In genomic region chr4:60582167-60582566, GRCh38 we compare ENCODE assay signal across 27 cellular contexts.
"Had no signal": no experiment of that assay in that cellular context is flagged by ENCODE, and none has a peak within 500 bp of the region (broad histone marks: within the 10 kb centered on the region; RNA-seq: fewer than 3 reads in every experiment).

No MANE protein-coding gene starts in this region.

- H3K79me2 ChIP-seq: hepatocyte, parathyroid adenoma had no signal

- H2AFZ ChIP-seq: hepatocyte, parathyroid adenoma had no signal

- H3K27me3 ChIP-seq: heart right ventricle, hepatocyte, left lung, neutrophil, stomach, tibial nerve, upper lobe of left lung, vagina had no signal

- ATAC-seq: heart right ventricle; left lung; mucosa of descending colon; naive thymus-derived CD4-positive, alpha-beta T cell; natural killer cell treated with Interleukin-12 subunit alpha and Interleukin-12 subunit beta and Interleukin-15 and Interleukin-18, amount 100 ng/mL, for 72 hours; psoas muscle; right cardiac atrium; sciatic nerve; stimulated activated naive B cell treated with anti-CD40 and anti-IgM and Interleukin-4, amounts not matched to agents 10 μg/mL and 1 μg/mL and 100 μg/mL, for 72 hours; stimulated activated naive CD8-positive, alpha-beta T cell treated with anti-CD3 and anti-CD28 coated beads, Interleukin-15, Interleukin-2, amounts not matched to agents 100 U/mL and 50 U/mL, for 24 hours had no signal

- H3K9me3 ChIP-seq: neutrophil, psoas muscle, stomach, thoracic aorta, tibial nerve, upper lobe of left lung, vagina had no signal

- H3K4me3 ChIP-seq: heart right ventricle, hepatocyte, left lung, lung, mucosa of descending colon, psoas muscle, skin epidermis, stomach, thoracic aorta, tibial nerve, upper lobe of left lung, vagina had no signal

- H3K4me1 ChIP-seq: heart right ventricle, left lung, parathyroid adenoma, psoas muscle, stomach, tibial nerve, upper lobe of left lung, vagina had no signal

- H3K4me2 ChIP-seq: hepatocyte had no signal

- H3K27ac ChIP-seq: heart right ventricle, hepatocyte, left lung, neutrophil, parathyroid adenoma, psoas muscle, skin epidermis, stomach, thoracic aorta, tibial nerve, upper lobe of left lung, vagina had no signal

- H3K9ac ChIP-seq: parathyroid adenoma had no signal

- DNase-seq: heart right ventricle; islet precursor cell; left lung; midbrain; mucosa of descending colon; naive thymus-derived CD4-positive, alpha-beta T cell; occipital lobe; psoas muscle; right cardiac atrium; stimulated activated CD4-positive, alpha-beta T cell treated with anti-CD3 and anti-CD28 coated beads, Interleukin-12 subunit alpha, Interleukin-12 subunit beta, amount 100 ng/mL, for 4 hours; stimulated activated CD4-positive, alpha-beta T cell treated with anti-CD3 and anti-CD28 coated beads, Interleukin-15, amount 100 ng/mL, for 24 hours; stimulated activated CD4-positive, alpha-beta T cell treated with anti-CD3 and anti-CD28 coated beads, Interleukin-2, amount 100 ng/mL, for 24 hours; stimulated activated CD4-positive, alpha-beta T cell treated with anti-CD3 and anti-CD28 coated beads, Interleukin-4, amount 100 ng/mL, for 1 hour; stimulated activated naive B cell treated with anti-CD40 and anti-IgM and Interleukin-4, amounts not matched to agents 10 μg/mL and 1 μg/mL and 100 μg/mL, for 72 hours; stimulated activated naive CD8-positive, alpha-beta T cell treated with anti-CD3 and anti-CD28 coated beads, Interleukin-15, Interleukin-2, amounts not matched to agents 100 U/mL and 50 U/mL, for 24 hours; stomach; upper lobe of left lung had no signal

- H3K36me3 ChIP-seq: heart right ventricle, left lung, neutrophil, stomach, thoracic aorta, tibial nerve, upper lobe of left lung, vagina had no signal
